ENCODE assay signal across 13 cellular contexts in genomic region chr6:163955131-163955530, GRCh38.
A peak's percentile ranks its signal among the peaks of the same experiment; 100 is the strongest.
DNase-seq lines count a peak whose midpoint lies in the region; ATAC-seq and TF ChIP-seq lines count a peak whose summit lies in the region.
"Had no signal": no experiment of that assay in that cellular context is flagged by ENCODE, and none has a peak within 500 bp of the region (broad histone marks: within the 10 kb centered on the region; RNA-seq: fewer than 3 reads in every experiment).

No MANE protein-coding gene starts in this region.

- no peak overlapping the region for H3K27ac ChIP-seq in RWPE2 (ENCODE audit: poor library complexity, severe bottlenecking)
- no peak overlapping the region for H3K27ac ChIP-seq in trophoblast cell (ENCODE audit: low read depth, low read length)
- no peak overlapping the region for H3K27ac ChIP-seq in WERI-Rb-1
- H3K27ac ChIP-seq: adrenal gland had no signal

- H3K27me3 ChIP-seq in RWPE2 (ENCODE audit: insufficient read depth, poor library complexity, severe bottlenecking) (no peaks in the 10 kb centered on the region), trophoblast cell (ENCODE audit: insufficient read depth, low read length) (no peaks in the 10 kb centered on the region), WERI-Rb-1 (ENCODE audit: insufficient read depth, low read depth, severe bottlenecking) (no peaks in the 10 kb centered on the region)
- H3K27me3 ChIP-seq: adrenal gland had no signal

- H3K4me2 ChIP-seq in trophoblast cell (ENCODE audit: low read length), result no peak overlapping the region

- TF ChIP-seq CTCF in RWPE2 (IDR thresholded peaks at IDR 0.05; ENCODE audit: poor library complexity, severe bottlenecking), result no peak
- TF ChIP-seq CTCF in fibroblast of mammary gland (conservative IDR thresholded peaks at IDR 0.05; ENCODE audit: control insufficient read depth, insufficient read depth, low read depth, low read length), result no peak
- TF ChIP-seq CTCF in omental fat pad (IDR thresholded peaks at IDR 0.05), result no peak
- TF ChIP-seq CTCF in WERI-Rb-1 (IDR thresholded peaks at IDR 0.05; ENCODE audit: low read depth, low read length), result no peak

- no peaks in the 10 kb centered on the region for H3K79me2 ChIP-seq in trophoblast cell (ENCODE audit: control insufficient read depth, insufficient read depth, low read length, poor library complexity)

- H3K4me3 ChIP-seq in RWPE2 (ENCODE audit: severe bottlenecking) (no peak overlapping the region), fibroblast of mammary gland (ENCODE audit: control insufficient read depth, low read depth, low read length) (no peak overlapping the region), trophoblast cell (ENCODE audit: low read depth, low read length) (no peak overlapping the region), WERI-Rb-1 (ENCODE audit: low read depth, low read length) (no peak overlapping the region)
- H3K4me3 ChIP-seq: adrenal gland had no signal

- no peak overlapping the region for H3K23ac ChIP-seq in trophoblast cell (ENCODE audit: low read length)

- no peak overlapping the region for H2BK5ac ChIP-seq in trophoblast cell (ENCODE audit: low read depth, low read length, poor library complexity)

- H3K36me3 ChIP-seq in RWPE2 (ENCODE audit: low read depth) (no peaks in the 10 kb centered on the region), trophoblast cell (ENCODE audit: control insufficient read depth in 1 of 2, insufficient read depth in 2 of 2, low read length in 2 of 2) (no peaks in the 10 kb centered on the region), WERI-Rb-1 (no peaks in the 10 kb centered on the region)
- H3K36me3 ChIP-seq: adrenal gland had no signal

- no peak overlapping the region for H3K4ac ChIP-seq in trophoblast cell (ENCODE audit: low read depth, low read length)

- no peak overlapping the region for H2BK12ac ChIP-seq in trophoblast cell (ENCODE audit: low read length)

- peaks cover 3% of the 10 kb centered on the region for H3K79me1 ChIP-seq in trophoblast cell (ENCODE audit: low read length)

- WGBS in trophoblast cell (ENCODE audit: extremely low coverage, insufficient coverage, insufficient read length), result no CpG with 5 or more reads among the region's 5 CpGs

- H3K18ac ChIP-seq in trophoblast cell (ENCODE audit: low read length), result no peak overlapping the region

- DNase-seq in EH (ENCODE audit: low read depth) (peak; percentile 98), RWPE2 (ENCODE audit: low spot score) (no peak), fibroblast of mammary gland (ENCODE audit: low read depth) (peak; percentile 43), trophoblast cell (peak; percentile 97), omental fat pad (ENCODE audit: low spot score) (no peak), WERI-Rb-1 (no peak), NCI-H1417 treated with DMSO at 0.1 percent for 48 hours (lab: John Stamatoyannopoulos, UW) (no peak), Right ventricle myocardium inferior (ENCODE audit: missing footprints) (no peak)
- DNase-seq: activated CD4-positive, alpha-beta T cell treated with anti-CD3 and anti-CD28 coated beads, Interleukin-2, amount 50 U/mL, for 48 hours; adrenal gland; dermis blood vessel endothelial cell; MV-4-11; stimulated activated CD4-positive, alpha-beta T cell treated with anti-CD3 and anti-CD28 coated beads, Interleukin-12 subunit alpha, Interleukin-12 subunit beta, amount 100 ng/mL, for 4 hours had no signal

- H3K14ac ChIP-seq in trophoblast cell (ENCODE audit: low read length), result no peak overlapping the region

- intact Hi-C loops in Right ventricle myocardium inferior (cut with DNase I), result loop anchor here (2.0 to 10.0 kb wide), 6 partner anchors 208 to 970 kb away; no protein-coding TSS in a partner anchor

- H3K4me1 ChIP-seq in RWPE2 (ENCODE audit: insufficient read depth, poor library complexity, severe bottlenecking) (peaks cover 6% of the 10 kb centered on the region), trophoblast cell (ENCODE audit: control insufficient read depth in 1 of 2, insufficient read depth in 2 of 2, low read length in 2 of 2) (peaks cover 2 to 8% of the 10 kb centered on the region in 2 experiments)

- ATAC-seq in RWPE2 (ENCODE audit: low read depth), result peak; percentile 62; the same call in 2 of the 3 replicates
- ATAC-seq in omental fat pad (ENCODE audit: low FRiP score), result no peak
- ATAC-seq in Right ventricle myocardium inferior, result no peak

- no peak overlapping the region for H2AK5ac ChIP-seq in trophoblast cell (ENCODE audit: low read length)

- H2BK120ac ChIP-seq in trophoblast cell (ENCODE audit: insufficient read depth, low read length, poor library complexity), result no peak overlapping the region

- H2AFZ ChIP-seq in trophoblast cell (ENCODE audit: insufficient read depth, low read length, poor library complexity), result no peak overlapping the region

- no peak overlapping the region for H4K8ac ChIP-seq in trophoblast cell (ENCODE audit: low read depth, low read length)

- no peak overlapping the region for H3K9ac ChIP-seq in trophoblast cell (ENCODE audit: low read length)

- H4K91ac ChIP-seq in trophoblast cell (ENCODE audit: low read depth, low read length), result no peak overlapping the region

- no peak overlapping the region for H4K12ac ChIP-seq in trophoblast cell (ENCODE audit: low read depth, low read length)

- H3K9me3 ChIP-seq in RWPE2 (ENCODE audit: severe bottlenecking) (no peaks in the 10 kb centered on the region), trophoblast cell (ENCODE audit: insufficient read depth, low read depth, low read length) (no peaks in the 10 kb centered on the region), WERI-Rb-1 (ENCODE audit: severe bottlenecking) (no peaks in the 10 kb centered on the region)
- H3K9me3 ChIP-seq: adrenal gland had no signal

Comparison
In these comparisons a context has a peak if more than half of its experiments do, and no peak if none do; other contexts are left out.
1. DNase-seq: peak in EH (single experiment), fibroblast of mammary gland (single experiment) and trophoblast cell (2 of 2); none in RWPE2 (single experiment), omental fat pad (single experiment), WERI-Rb-1 (single experiment), NCI-H1417 treated with DMSO at 0.1 percent for 48 hours (single experiment) and Right ventricle myocardium inferior (single experiment).